10 cellular contexts compared by ENCODE assay signal in genomic region chr19:4694211-4694987, GRCh38. TPM values are rescaled to one million over a fixed set of nuclear protein-coding genes. Genes with fewer than 3 reads are reported as not detected.
DNase-seq lines count a peak whose midpoint lies in the region; FAIRE-seq and TF ChIP-seq lines count a peak whose summit lies in the region.
"Had no signal": no experiment of that assay in that cellular context is flagged by ENCODE, and none has a peak within 500 bp of the region (broad histone marks: within the 10 kb centered on the region; RNA-seq: fewer than 3 reads in every experiment).

No MANE protein-coding gene starts in this region.

- peak; percentile 97 for DNase-seq in Daoy (ENCODE audit: low read depth)
- DNase-seq in RKO (ENCODE audit: low spot score): peak; percentile 100
- peak; percentile 99 for DNase-seq in fibroblast of mammary gland (ENCODE audit: low read depth)
- DNase-seq in pulmonary artery endothelial cell (ENCODE audit: low read depth, low spot score): peak; percentile 71
- DNase-seq in activated CD4-positive, alpha-beta T cell treated with anti-CD3 and anti-CD28 coated beads, Interleukin-2, amount 10 ng/mL, durations not matched to agents 7 days and 5 days: no peak
- no peak for DNase-seq in GM12892 (ENCODE audit: insufficient read length)
- no peak for DNase-seq in SHP77 treated with DMSO at 0.1 percent for 48 hours (lab: John Stamatoyannopoulos, UW)
- no peak for DNase-seq in DMS153 (lab: John Stamatoyannopoulos, UW)
- DNase-seq: NCI-H526 treated with DMSO at 0.1 percent for 48 hours had no signal

- FAIRE-seq in GM12892 (lab: Jason Lieb, UNC): no peak
- FAIRE-seq: colon had no signal

- no peaks in the 10 kb centered on the region for H3K9me3 Mint-ChIP-seq in activated CD4-positive, alpha-beta T cell treated with anti-CD3 and anti-CD28 coated beads, Interleukin-2, amount 10 ng/mL, durations not matched to agents 7 days and 5 days

- H3K4me3 ChIP-seq in fibroblast of mammary gland (ENCODE audit: control insufficient read depth, low read depth, low read length): no peak overlapping the region

- peaks cover 32% of the 10 kb centered on the region for H3K36me3 Mint-ChIP-seq in activated CD4-positive, alpha-beta T cell treated with anti-CD3 and anti-CD28 coated beads, Interleukin-2, amount 10 ng/mL, durations not matched to agents 7 days and 5 days (ENCODE audit: low read depth)

- no peak for TF ChIP-seq CTCF in fibroblast of mammary gland (conservative IDR thresholded peaks at IDR 0.05; ENCODE audit: control insufficient read depth, insufficient read depth, low read depth, low read length)

- CTCF ChIA-PET in activated CD4-positive, alpha-beta T cell treated with anti-CD3 and anti-CD28 coated beads, Interleukin-2, amount 10 ng/mL, durations not matched to agents 7 days and 5 days (lab: Charles Lee): no interaction called here

- no peak overlapping the region for H3K4me3 Mint-ChIP-seq in activated CD4-positive, alpha-beta T cell treated with anti-CD3 and anti-CD28 coated beads, Interleukin-2, amount 10 ng/mL, durations not matched to agents 7 days and 5 days

- H3K27ac Mint-ChIP-seq in activated CD4-positive, alpha-beta T cell treated with anti-CD3 and anti-CD28 coated beads, Interleukin-2, amount 10 ng/mL, durations not matched to agents 7 days and 5 days: no peak overlapping the region

- peaks cover 3% of the 10 kb centered on the region for H3K4me1 Mint-ChIP-seq in activated CD4-positive, alpha-beta T cell treated with anti-CD3 and anti-CD28 coated beads, Interleukin-2, amount 10 ng/mL, durations not matched to agents 7 days and 5 days

- H3K27me3 Mint-ChIP-seq in activated CD4-positive, alpha-beta T cell treated with anti-CD3 and anti-CD28 coated beads, Interleukin-2, amount 10 ng/mL, durations not matched to agents 7 days and 5 days: no peaks in the 10 kb centered on the region

- POLR2A ChIA-PET in activated CD4-positive, alpha-beta T cell treated with anti-CD3 and anti-CD28 coated beads, Interleukin-2, amount 10 ng/mL, durations not matched to agents 7 days and 5 days (lab: Charles Lee): no interaction called here

- TF ChIP-seq POLR2A in GM12892 (IDR thresholded peaks at IDR 0.05; ENCODE audit: low read depth, low read length): no peak

RNA-seq across cellular contexts. Expression of gene MYDGF, which starts 24.3 kb away (rescaled TPM):
- 154 and 171 TPM in 2 replicates for total RNA-seq in Daoy (2014; rRNA removed; shearing (Covaris generic))
- total RNA-seq in pulmonary artery endothelial cell: 242 and 256 TPM in 2 replicates
- 10 to 100 TPM; 36.2 to 45.3 TPM for total RNA-seq in activated CD4-positive, alpha-beta T cell treated with anti-CD3 and anti-CD28 coated beads, Interleukin-2, amount 10 ng/mL, durations not matched to agents 7 days and 5 days
- 65.7 TPM for polyA plus RNA-seq in GM12892 (2012; ENCODE audit: missing spikeins)

RNA-seq across cellular contexts. Expression of gene DPP9, which starts 29.2 kb away (rescaled TPM):
- total RNA-seq in Daoy (2014; rRNA removed; shearing (Covaris generic)): 77.1 and 109 TPM in 2 replicates
- total RNA-seq in pulmonary artery endothelial cell: 24.5 and 48.0 TPM in 2 replicates
- 10 to 100 TPM; 70.5 to 79.3 TPM for total RNA-seq in activated CD4-positive, alpha-beta T cell treated with anti-CD3 and anti-CD28 coated beads, Interleukin-2, amount 10 ng/mL, durations not matched to agents 7 days and 5 days
- polyA plus RNA-seq in GM12892 (2012; ENCODE audit: missing spikeins): 20.8 TPM

RNA-seq across cellular contexts. Expression of gene TNFAIP8L1, which starts 55.1 kb away (rescaled TPM):
- total RNA-seq in Daoy (2014; rRNA removed; shearing (Covaris generic)): 6.5 and 6.8 TPM in 2 replicates
- total RNA-seq in pulmonary artery endothelial cell: 30.5 and 40.3 TPM in 2 replicates
- 10 to 100 TPM; 19.6 to 21.9 TPM for total RNA-seq in activated CD4-positive, alpha-beta T cell treated with anti-CD3 and anti-CD28 coated beads, Interleukin-2, amount 10 ng/mL, durations not matched to agents 7 days and 5 days
- 6.7 TPM for polyA plus RNA-seq in GM12892 (2012; ENCODE audit: missing spikeins)

Comparison
In these comparisons a context has a peak if more than half of its experiments do, and no peak if none do; other contexts are left out.
1. DNase-seq: peak in Daoy (single experiment), RKO (single experiment), fibroblast of mammary gland (single experiment) and pulmonary artery endothelial cell (single experiment); none in activated CD4-positive, alpha-beta T cell treated with anti-CD3 and anti-CD28 coated beads, Interleukin-2, amount 10 ng/mL, durations not matched to agents 7 days and 5 days (single experiment), GM12892 (single experiment), SHP77 treated with DMSO at 0.1 percent for 48 hours (single experiment) and DMS153 (single experiment).